Comparison of ENCODE assay signal across 1 cellular context in the genomic region with DNA sequence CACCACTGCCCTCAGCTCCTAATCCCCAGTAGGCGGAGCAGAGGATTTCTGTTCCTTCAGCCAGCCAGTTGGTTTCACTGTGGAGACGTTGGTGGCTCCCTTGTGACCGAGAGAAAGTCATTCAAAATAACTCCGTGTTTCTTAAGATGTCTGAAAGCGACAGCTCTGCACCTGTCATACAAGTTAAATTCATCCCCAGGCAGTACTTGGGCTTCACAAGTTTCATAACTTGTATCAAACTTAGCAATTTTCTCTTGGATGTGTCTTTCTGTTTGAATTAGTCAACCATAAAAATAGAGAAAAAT.
TF ChIP-seq lines count a peak whose summit lies in the region.

No MANE protein-coding gene starts in this region.

TF ChIP-seq in H1, 55 proteins besides CTCF, POLR2A, EP300 and RAD21:
- TF ChIP-seq TAF1 (IDR thresholded peaks at IDR 0.05; ENCODE audit: low read depth, low read length), result no peak
- TF ChIP-seq CEBPB (IDR thresholded peaks at IDR 0.05; ENCODE audit: low read depth, low read length), result no peak
- TF ChIP-seq RNF2 (IDR thresholded peaks at IDR 0.05; ENCODE audit: borderline replicate concordance, low read depth, low read length, missing control alignments, poor library complexity, severe bottlenecking), result no peak
- no peak for TF ChIP-seq KDM5A (IDR thresholded peaks at IDR 0.05; ENCODE audit: low read length)
- TF ChIP-seq CBX5 (IDR thresholded peaks at IDR 0.05; ENCODE audit: low read depth, low read length), result no peak
- no peak for TF ChIP-seq ZNF274 (IDR thresholded peaks at IDR 0.05; ENCODE audit: borderline replicate concordance, extremely low read depth, low read length)
- TF ChIP-seq HDAC6 (IDR thresholded peaks at IDR 0.05; ENCODE audit: low read depth, low read length), result no peak
- TF ChIP-seq SP1 (IDR thresholded peaks at IDR 0.05; ENCODE audit: low read depth, low read length), result no peak
- TF ChIP-seq TCF12 (IDR thresholded peaks at IDR 0.05; ENCODE audit: low read depth, low read length), result no peak
- TF ChIP-seq, protein P1, sequence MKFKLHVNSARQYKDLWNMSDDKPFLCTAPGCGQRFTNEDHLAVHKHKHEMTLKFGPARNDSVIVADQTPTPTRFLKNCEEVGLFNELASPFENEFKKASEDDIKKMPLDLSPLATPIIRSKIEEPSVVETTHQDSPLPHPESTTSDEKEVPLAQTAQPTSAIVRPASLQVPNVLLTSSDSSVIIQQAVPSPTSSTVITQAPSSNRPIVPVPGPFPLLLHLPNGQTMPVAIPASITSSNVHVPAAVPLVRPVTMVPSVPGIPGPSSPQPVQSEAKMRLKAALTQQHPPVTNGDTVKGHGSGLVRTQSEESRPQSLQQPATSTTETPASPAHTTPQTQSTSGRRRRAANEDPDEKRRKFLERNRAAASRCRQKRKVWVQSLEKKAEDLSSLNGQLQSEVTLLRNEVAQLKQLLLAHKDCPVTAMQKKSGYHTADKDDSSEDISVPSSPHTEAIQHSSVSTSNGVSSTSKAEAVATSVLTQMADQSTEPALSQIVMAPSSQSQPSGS (IDR thresholded peaks at IDR 0.05; ENCODE audit: low read length), result no peak
- no peak for TF ChIP-seq PHF8 (conservative IDR thresholded peaks at IDR 0.05; ENCODE audit: low read depth, low read length)
- no peak for TF ChIP-seq RBBP5 (IDR thresholded peaks at IDR 0.05; ENCODE audit: borderline replicate concordance, low read depth, low read length)
- no peak for TF ChIP-seq CHD1 (IDR thresholded peaks at IDR 0.05; ENCODE audit: low read depth, low read length)
- TF ChIP-seq, protein P2, sequence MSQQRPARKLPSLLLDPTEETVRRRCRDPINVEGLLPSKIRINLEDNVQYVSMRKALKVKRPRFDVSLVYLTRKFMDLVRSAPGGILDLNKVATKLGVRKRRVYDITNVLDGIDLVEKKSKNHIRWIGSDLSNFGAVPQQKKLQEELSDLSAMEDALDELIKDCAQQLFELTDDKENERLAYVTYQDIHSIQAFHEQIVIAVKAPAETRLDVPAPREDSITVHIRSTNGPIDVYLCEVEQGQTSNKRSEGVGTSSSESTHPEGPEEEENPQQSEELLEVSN (IDR thresholded peaks at IDR 0.05), result no peak
- TF ChIP-seq EZH2 (IDR thresholded peaks at IDR 0.05; ENCODE audit: low read depth, low read length, severe bottlenecking), result no peak
- TF ChIP-seq, protein P3, sequence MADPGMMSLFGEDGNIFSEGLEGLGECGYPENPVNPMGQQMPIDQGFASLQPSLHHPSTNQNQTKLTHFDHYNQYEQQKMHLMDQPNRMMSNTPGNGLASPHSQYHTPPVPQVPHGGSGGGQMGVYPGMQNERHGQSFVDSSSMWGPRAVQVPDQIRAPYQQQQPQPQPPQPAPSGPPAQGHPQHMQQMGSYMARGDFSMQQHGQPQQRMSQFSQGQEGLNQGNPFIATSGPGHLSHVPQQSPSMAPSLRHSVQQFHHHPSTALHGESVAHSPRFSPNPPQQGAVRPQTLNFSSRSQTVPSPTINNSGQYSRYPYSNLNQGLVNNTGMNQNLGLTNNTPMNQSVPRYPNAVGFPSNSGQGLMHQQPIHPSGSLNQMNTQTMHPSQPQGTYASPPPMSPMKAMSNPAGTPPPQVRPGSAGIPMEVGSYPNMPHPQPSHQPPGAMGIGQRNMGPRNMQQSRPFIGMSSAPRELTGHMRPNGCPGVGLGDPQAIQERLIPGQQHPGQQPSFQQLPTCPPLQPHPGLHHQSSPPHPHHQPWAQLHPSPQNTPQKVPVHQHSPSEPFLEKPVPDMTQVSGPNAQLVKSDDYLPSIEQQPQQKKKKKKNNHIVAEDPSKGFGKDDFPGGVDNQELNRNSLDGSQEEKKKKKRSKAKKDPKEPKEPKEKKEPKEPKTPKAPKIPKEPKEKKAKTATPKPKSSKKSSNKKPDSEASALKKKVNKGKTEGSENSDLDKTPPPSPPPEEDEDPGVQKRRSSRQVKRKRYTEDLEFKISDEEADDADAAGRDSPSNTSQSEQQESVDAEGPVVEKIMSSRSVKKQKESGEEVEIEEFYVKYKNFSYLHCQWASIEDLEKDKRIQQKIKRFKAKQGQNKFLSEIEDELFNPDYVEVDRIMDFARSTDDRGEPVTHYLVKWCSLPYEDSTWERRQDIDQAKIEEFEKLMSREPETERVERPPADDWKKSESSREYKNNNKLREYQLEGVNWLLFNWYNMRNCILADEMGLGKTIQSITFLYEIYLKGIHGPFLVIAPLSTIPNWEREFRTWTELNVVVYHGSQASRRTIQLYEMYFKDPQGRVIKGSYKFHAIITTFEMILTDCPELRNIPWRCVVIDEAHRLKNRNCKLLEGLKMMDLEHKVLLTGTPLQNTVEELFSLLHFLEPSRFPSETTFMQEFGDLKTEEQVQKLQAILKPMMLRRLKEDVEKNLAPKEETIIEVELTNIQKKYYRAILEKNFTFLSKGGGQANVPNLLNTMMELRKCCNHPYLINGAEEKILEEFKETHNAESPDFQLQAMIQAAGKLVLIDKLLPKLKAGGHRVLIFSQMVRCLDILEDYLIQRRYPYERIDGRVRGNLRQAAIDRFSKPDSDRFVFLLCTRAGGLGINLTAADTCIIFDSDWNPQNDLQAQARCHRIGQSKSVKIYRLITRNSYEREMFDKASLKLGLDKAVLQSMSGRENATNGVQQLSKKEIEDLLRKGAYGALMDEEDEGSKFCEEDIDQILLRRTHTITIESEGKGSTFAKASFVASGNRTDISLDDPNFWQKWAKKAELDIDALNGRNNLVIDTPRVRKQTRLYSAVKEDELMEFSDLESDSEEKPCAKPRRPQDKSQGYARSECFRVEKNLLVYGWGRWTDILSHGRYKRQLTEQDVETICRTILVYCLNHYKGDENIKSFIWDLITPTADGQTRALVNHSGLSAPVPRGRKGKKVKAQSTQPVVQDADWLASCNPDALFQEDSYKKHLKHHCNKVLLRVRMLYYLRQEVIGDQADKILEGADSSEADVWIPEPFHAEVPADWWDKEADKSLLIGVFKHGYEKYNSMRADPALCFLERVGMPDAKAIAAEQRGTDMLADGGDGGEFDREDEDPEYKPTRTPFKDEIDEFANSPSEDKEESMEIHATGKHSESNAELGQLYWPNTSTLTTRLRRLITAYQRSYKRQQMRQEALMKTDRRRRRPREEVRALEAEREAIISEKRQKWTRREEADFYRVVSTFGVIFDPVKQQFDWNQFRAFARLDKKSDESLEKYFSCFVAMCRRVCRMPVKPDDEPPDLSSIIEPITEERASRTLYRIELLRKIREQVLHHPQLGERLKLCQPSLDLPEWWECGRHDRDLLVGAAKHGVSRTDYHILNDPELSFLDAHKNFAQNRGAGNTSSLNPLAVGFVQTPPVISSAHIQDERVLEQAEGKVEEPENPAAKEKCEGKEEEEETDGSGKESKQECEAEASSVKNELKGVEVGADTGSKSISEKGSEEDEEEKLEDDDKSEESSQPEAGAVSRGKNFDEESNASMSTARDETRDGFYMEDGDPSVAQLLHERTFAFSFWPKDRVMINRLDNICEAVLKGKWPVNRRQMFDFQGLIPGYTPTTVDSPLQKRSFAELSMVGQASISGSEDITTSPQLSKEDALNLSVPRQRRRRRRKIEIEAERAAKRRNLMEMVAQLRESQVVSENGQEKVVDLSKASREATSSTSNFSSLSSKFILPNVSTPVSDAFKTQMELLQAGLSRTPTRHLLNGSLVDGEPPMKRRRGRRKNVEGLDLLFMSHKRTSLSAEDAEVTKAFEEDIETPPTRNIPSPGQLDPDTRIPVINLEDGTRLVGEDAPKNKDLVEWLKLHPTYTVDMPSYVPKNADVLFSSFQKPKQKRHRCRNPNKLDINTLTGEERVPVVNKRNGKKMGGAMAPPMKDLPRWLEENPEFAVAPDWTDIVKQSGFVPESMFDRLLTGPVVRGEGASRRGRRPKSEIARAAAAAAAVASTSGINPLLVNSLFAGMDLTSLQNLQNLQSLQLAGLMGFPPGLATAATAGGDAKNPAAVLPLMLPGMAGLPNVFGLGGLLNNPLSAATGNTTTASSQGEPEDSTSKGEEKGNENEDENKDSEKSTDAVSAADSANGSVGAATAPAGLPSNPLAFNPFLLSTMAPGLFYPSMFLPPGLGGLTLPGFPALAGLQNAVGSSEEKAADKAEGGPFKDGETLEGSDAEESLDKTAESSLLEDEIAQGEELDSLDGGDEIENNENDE (IDR thresholded peaks at IDR 0.05; ENCODE audit: insufficient replicate concordance, low read length), result no peak
- no peak for TF ChIP-seq SIN3A (conservative IDR thresholded peaks at IDR 0.05 in 1 of 2, IDR thresholded peaks at IDR 0.05 in 1 of 2; ENCODE audit: low read depth in 1 of 2, low read length in 2 of 2)
- no peak for TF ChIP-seq SP4 (IDR thresholded peaks at IDR 0.05; ENCODE audit: low read length)
TF ChIP-seq in H1: peak in this region for 0.
